8 cellular contexts compared by ENCODE assay signal in genomic region chr1:111570781-111571181, GRCh38. TPM values are rescaled to one million over a fixed set of nuclear protein-coding genes. Genes with fewer than 3 reads are reported as not detected.
DNase-seq lines count a peak whose midpoint lies in the region; ATAC-seq and TF ChIP-seq lines count a peak whose summit lies in the region.

No MANE protein-coding gene starts in this region.

- H3K36me3 Mint-ChIP-seq in CD14-positive monocyte (no peaks in the 10 kb centered on the region), glutamatergic neuron (ENCODE audit: unreplicated experiment) (no peaks in the 10 kb centered on the region)
- no peaks in the 10 kb centered on the region for H3K36me3 Mint-ChIP-seq in activated CD8-positive, alpha-beta T cell treated with anti-CD3 and anti-CD28 coated beads, Interleukin-2, amount 10 ng/mL, durations not matched to agents 7 days and 5 days (ENCODE audit: low read depth)

- intact Hi-C loops in CD14-positive monocyte (cut with micrococcal nuclease), result no loop called here

- H3K27ac Mint-ChIP-seq in CD14-positive monocyte (peak overlapping the region in 1 of 7 donors; percentile 13), glutamatergic neuron (ENCODE audit: unreplicated experiment) (no peak overlapping the region)
- no peak overlapping the region for H3K27ac Mint-ChIP-seq in activated CD8-positive, alpha-beta T cell treated with anti-CD3 and anti-CD28 coated beads, Interleukin-2, amount 10 ng/mL, durations not matched to agents 7 days and 5 days

- H3K4me3 Mint-ChIP-seq in CD14-positive monocyte (no peak overlapping the region), glutamatergic neuron (ENCODE audit: unreplicated experiment) (no peak overlapping the region)
- H3K4me3 Mint-ChIP-seq in activated CD8-positive, alpha-beta T cell treated with anti-CD3 and anti-CD28 coated beads, Interleukin-2, amount 10 ng/mL, durations not matched to agents 7 days and 5 days, result no peak overlapping the region

- TF ChIP-seq CTCF in CD14-positive monocyte (IDR thresholded peaks at IDR 0.05), result peak; percentile 47
- peak; percentile 21 for TF ChIP-seq CTCF in glutamatergic neuron (IDR thresholded peaks at IDR 0.05; ENCODE audit: partially characterized antibody, unreplicated experiment)

- CTCF ChIA-PET in activated CD8-positive, alpha-beta T cell treated with anti-CD3 and anti-CD28 coated beads, Interleukin-2, amount 10 ng/mL, durations not matched to agents 7 days and 5 days (lab: Charles Lee), result interaction anchor here (0.9 to 2.4 kb wide), 15 partner anchors 11 to 145 kb away, joined by 3 to 11 read pairs (median 5); no protein-coding TSS in a partner anchor

- DNase-seq in CD14-positive monocyte (ENCODE audit: low spot score) (peak; percentile 46), glutamatergic neuron (peak; percentile 37), KG1 (lab: John Stamatoyannopoulos, UW) (no peak), GM19238 (ENCODE audit: insufficient read length, low spot score) (no peak)
- DNase-seq in activated CD8-positive, alpha-beta T cell treated with anti-CD3 and anti-CD28 coated beads, Interleukin-2, amount 10 ng/mL, durations not matched to agents 7 days and 5 days, result peak; percentile 50
- DNase-seq in stimulated activated CD8-positive, alpha-beta memory T cell treated with anti-CD3 and anti-CD28 coated beads, Interleukin-4, amount 100 ng/mL, for 24 hours (ENCODE audit: low read depth), result peak; percentile 24

- peaks cover 0 to 2% (median 0%) of the 10 kb centered on the region in 7 donors for H3K9me3 Mint-ChIP-seq in CD14-positive monocyte
- no peaks in the 10 kb centered on the region for H3K9me3 Mint-ChIP-seq in activated CD8-positive, alpha-beta T cell treated with anti-CD3 and anti-CD28 coated beads, Interleukin-2, amount 10 ng/mL, durations not matched to agents 7 days and 5 days (ENCODE audit: insufficient read depth)
- H3K9me3 Mint-ChIP-seq in glutamatergic neuron (ENCODE audit: unreplicated experiment), result no peaks in the 10 kb centered on the region

- peaks cover 0 to 1% (median 0%) of the 10 kb centered on the region in 3 donors for H3K27me3 Mint-ChIP-seq in CD14-positive monocyte (ENCODE audit: low read depth in 3 of 3)
- H3K27me3 Mint-ChIP-seq in activated CD8-positive, alpha-beta T cell treated with anti-CD3 and anti-CD28 coated beads, Interleukin-2, amount 10 ng/mL, durations not matched to agents 7 days and 5 days (ENCODE audit: low read depth), result no peaks in the 10 kb centered on the region
- H3K27me3 Mint-ChIP-seq in glutamatergic neuron (ENCODE audit: unreplicated experiment), result peaks cover 2% of the 10 kb centered on the region

- ATAC-seq in HG03521 (IDR thresholded peaks at IDR 0.05; ENCODE audit: unreplicated experiment) (peak; percentile 45), GM21381 (IDR thresholded peaks at IDR 0.05; ENCODE audit: unreplicated experiment) (no peak)
- no peak for ATAC-seq in activated CD8-positive, alpha-beta T cell treated with anti-CD3 and anti-CD28 coated beads, Interleukin-2, amount 10 ng/mL, durations not matched to agents 7 days and 5 days

- H3K4me1 Mint-ChIP-seq in CD14-positive monocyte (no peaks in the 10 kb centered on the region), glutamatergic neuron (ENCODE audit: low read depth, unreplicated experiment) (no peaks in the 10 kb centered on the region)
- peaks cover 19% of the 10 kb centered on the region for H3K4me1 Mint-ChIP-seq in activated CD8-positive, alpha-beta T cell treated with anti-CD3 and anti-CD28 coated beads, Interleukin-2, amount 10 ng/mL, durations not matched to agents 7 days and 5 days (ENCODE audit: low read depth)

- POLR2A ChIA-PET in activated CD8-positive, alpha-beta T cell treated with anti-CD3 and anti-CD28 coated beads, Interleukin-2, amount 10 ng/mL, durations not matched to agents 7 days and 5 days (lab: Charles Lee), result interaction anchor here (1.0 kb wide), 1 partner anchor 22 kb away, joined by 3 read pairs; no protein-coding TSS in a partner anchor

RNA-seq across cellular contexts. Expression of gene RAP1A, which starts 48.8 kb away (rescaled TPM):
- 10 to 100 TPM; 41.2 to 75.3 TPM for polyA plus RNA-seq in CD14-positive monocyte
- 100 to 1,000 TPM; 132 to 133 TPM for total RNA-seq in activated CD8-positive, alpha-beta T cell treated with anti-CD3 and anti-CD28 coated beads, Interleukin-2, amount 10 ng/mL, durations not matched to agents 7 days and 5 days
- total RNA-seq in glutamatergic neuron (ENCODE audit: unreplicated experiment), result 17.9 TPM

Comparison
In these comparisons a context has a peak if more than half of its experiments do, and no peak if none do; other contexts are left out.
1. DNase-seq: peak in CD14-positive monocyte (single experiment), activated CD8-positive, alpha-beta T cell treated with anti-CD3 and anti-CD28 coated beads, Interleukin-2, amount 10 ng/mL, durations not matched to agents 7 days and 5 days (single experiment), glutamatergic neuron (single experiment) and stimulated activated CD8-positive, alpha-beta memory T cell treated with anti-CD3 and anti-CD28 coated beads, Interleukin-4, amount 100 ng/mL, for 24 hours (single experiment); none in KG1 (single experiment) and GM19238 (single experiment).